1 cellular context compared by ENCODE assay signal in genomic region chr1:109823543-109824348, GRCh38.
TF ChIP-seq lines count a peak whose summit lies in the region.

No MANE protein-coding gene starts in this region.

TF ChIP-seq in HepG2, 621 proteins besides CTCF, POLR2A, EP300 and RAD21 (continued from another document and continues in another):
- TF ChIP-seq KAT8 (CRISPR knock-in tag; IDR thresholded peaks at IDR 0.05), result peak; percentile 65
- peak; percentile 27; the same call in 1 of the 2 replicates for TF ChIP-seq ZNF710 (CRISPR knock-in tag; IDR thresholded peaks at IDR 0.05; ENCODE audit: borderline replicate concordance)
- TF ChIP-seq ZFX (CRISPR knock-in tag; IDR thresholded peaks at IDR 0.05; ENCODE audit: low read depth), result peak; percentile 86
- 0 out of 2 replicates have a peak, but pooled peaks have one; percentile 27 for TF ChIP-seq KMT2A (CRISPR knock-in tag; IDR thresholded peaks at IDR 0.05)
- peak; percentile 80; the same call in 1 of the 2 replicates for TF ChIP-seq REPIN1 (CRISPR knock-in tag; IDR thresholded peaks at IDR 0.05; ENCODE audit: borderline replicate concordance, low read depth)
- TF ChIP-seq IRF2 (CRISPR knock-in tag; IDR thresholded peaks at IDR 0.05), result peak; percentile 61; the same call in 1 of the 2 replicates
- TF ChIP-seq CBFB (CRISPR knock-in tag; IDR thresholded peaks at IDR 0.05), result 0 out of 2 replicates have a peak, but pooled peaks have one; percentile 20
- 0 out of 2 replicates have a peak, but pooled peaks have one; percentile 54 for TF ChIP-seq MIER2 (CRISPR knock-in tag; IDR thresholded peaks at IDR 0.05)
- peak; percentile 45; the same call in 1 of the 2 replicates for TF ChIP-seq ZBTB7A (CRISPR knock-in tag; IDR thresholded peaks at IDR 0.05)
- peak; percentile 98 for TF ChIP-seq NFE2L1 (CRISPR knock-in tag; IDR thresholded peaks at IDR 0.05; ENCODE audit: borderline replicate concordance)
- peak; percentile 32; the same call in 1 of the 2 replicates for TF ChIP-seq KDM5B (CRISPR knock-in tag; IDR thresholded peaks at IDR 0.05; ENCODE audit: borderline replicate concordance)
- peak; percentile 55; the same call in 1 of the 2 replicates for TF ChIP-seq ARID4A (CRISPR knock-in tag; IDR thresholded peaks at IDR 0.05; ENCODE audit: borderline replicate concordance)
- peak; percentile 45; the same call in 1 of the 2 replicates for TF ChIP-seq ZNF768 (CRISPR knock-in tag; IDR thresholded peaks at IDR 0.05)
- TF ChIP-seq TFAP4 (IDR thresholded peaks at IDR 0.05; ENCODE audit: borderline replicate concordance, low read depth), result peak; percentile 97
- no peak for TF ChIP-seq ZNF251 (CRISPR knock-in tag; IDR thresholded peaks at IDR 0.05)
- TF ChIP-seq ZNF614 (CRISPR knock-in tag; IDR thresholded peaks at IDR 0.05; ENCODE audit: borderline replicate concordance), result peak; percentile 78
- TF ChIP-seq ESRRA (CRISPR knock-in tag; IDR thresholded peaks at IDR 0.05; ENCODE audit: low read depth), result peak; percentile 70
- TF ChIP-seq ZNF264 (CRISPR knock-in tag; IDR thresholded peaks at IDR 0.05), result no peak
- peak; percentile 85; the same call in 1 of the 2 replicates for TF ChIP-seq ZNF280D (CRISPR knock-in tag; IDR thresholded peaks at IDR 0.05)
- TF ChIP-seq TIGD3 (CRISPR knock-in tag; IDR thresholded peaks at IDR 0.05; ENCODE audit: borderline replicate concordance), result 0 out of 2 replicates have a peak, but pooled peaks have one; percentile 61
- peak; percentile 87 for TF ChIP-seq ZNF644 (CRISPR knock-in tag; IDR thresholded peaks at IDR 0.05; ENCODE audit: low read depth)
- peak; percentile 45; the same call in 1 of the 2 replicates for TF ChIP-seq ATF2 (CRISPR knock-in tag; IDR thresholded peaks at IDR 0.05)
- peak; percentile 87 to 91 for TF ChIP-seq NR2F1 (CRISPR knock-in tag; IDR thresholded peaks at IDR 0.05)
- no peak for TF ChIP-seq SP1 (IDR thresholded peaks at IDR 0.05)
- no peak for TF ChIP-seq SP1 (CRISPR knock-in tag; IDR thresholded peaks at IDR 0.05)
- TF ChIP-seq GATAD2A (CRISPR knock-in tag; IDR thresholded peaks at IDR 0.05), result peak; percentile 85
- TF ChIP-seq RCOR2 (CRISPR knock-in tag; IDR thresholded peaks at IDR 0.05), result peak; percentile 58; the same call in 1 of the 2 replicates
- TF ChIP-seq HNF4A (CRISPR knock-in tag; IDR thresholded peaks at IDR 0.05), result peak; percentile 95
- TF ChIP-seq HCFC1 (IDR thresholded peaks at IDR 0.05; ENCODE audit: low read depth, low read length), result no peak
- TF ChIP-seq ZNF292 (CRISPR knock-in tag; IDR thresholded peaks at IDR 0.05; ENCODE audit: borderline replicate concordance, low read depth), result peak; percentile 92; the same call in 1 of the 2 replicates
- TF ChIP-seq HOXA3 (CRISPR knock-in tag; IDR thresholded peaks at IDR 0.05), result peak; percentile 74; the same call in 1 of the 2 replicates
- TF ChIP-seq CSRNP2 (CRISPR knock-in tag; conservative IDR thresholded peaks at IDR 0.05; ENCODE audit: low read depth), result no peak
- TF ChIP-seq TBX2 (CRISPR knock-in tag; IDR thresholded peaks at IDR 0.05; ENCODE audit: borderline replicate concordance), result peak; percentile 45; the same call in 1 of the 2 replicates
- peak; percentile 47; the same call in 1 of the 2 replicates for TF ChIP-seq FOSL1 (CRISPR knock-in tag; IDR thresholded peaks at IDR 0.05; ENCODE audit: borderline replicate concordance)
- 0 out of 2 replicates have a peak, but pooled peaks have one; percentile 50 for TF ChIP-seq EHMT2 (IDR thresholded peaks at IDR 0.05; ENCODE audit: borderline replicate concordance, low read depth, low read length)
- no peak for TF ChIP-seq GLI4 (CRISPR knock-in tag; IDR thresholded peaks at IDR 0.05; ENCODE audit: borderline replicate concordance)
- TF ChIP-seq RERE (CRISPR knock-in tag; IDR thresholded peaks at IDR 0.05; ENCODE audit: low read depth), result peak; percentile 38; the same call in 1 of the 2 replicates
- peak; percentile 80; the same call in 1 of the 2 replicates for TF ChIP-seq KDM3A (CRISPR knock-in tag; IDR thresholded peaks at IDR 0.05; ENCODE audit: low read depth)
